27 cellular contexts compared by ENCODE assay signal in the genomic region with DNA sequence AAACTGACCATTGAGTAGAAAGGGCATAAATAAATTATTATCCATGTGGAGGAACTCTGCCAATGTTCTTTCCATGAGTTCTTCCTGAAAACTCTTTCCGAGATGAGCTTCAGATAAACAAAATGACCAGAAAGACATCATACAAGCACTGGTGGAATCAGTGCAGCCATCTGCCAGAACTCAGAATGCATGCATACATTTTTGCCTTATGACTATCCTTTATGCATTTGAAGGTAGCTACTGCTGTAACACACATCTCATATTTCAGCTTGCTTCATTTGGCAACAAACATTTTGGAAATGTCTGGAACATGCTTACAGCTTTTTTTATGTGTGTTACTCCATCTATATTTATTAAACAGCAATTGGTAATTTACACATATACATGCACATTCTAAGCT.
"Had no signal": no experiment of that assay in that cellular context is flagged by ENCODE, and none has a peak within 500 bp of the region (broad histone marks: within the 10 kb centered on the region; RNA-seq: fewer than 3 reads in every experiment).

No MANE protein-coding gene starts in this region.

- H3K36me3 Mint-ChIP-seq: naive thymus-derived CD4-positive, alpha-beta T cell; stimulated activated memory B cell treated with anti-CD40 and anti-IgM and Interleukin-4, amounts not matched to agents 10 μg/mL and 1 μg/mL and 100 μg/mL, for 72 hours had no signal

- H3K27ac Mint-ChIP-seq: naive thymus-derived CD4-positive, alpha-beta T cell; nephron; neural progenitor cell; stimulated activated memory B cell treated with anti-CD40 and anti-IgM and Interleukin-4, amounts not matched to agents 10 μg/mL and 1 μg/mL and 100 μg/mL, for 72 hours had no signal

- H3K27me3 Mint-ChIP-seq: naive thymus-derived CD4-positive, alpha-beta T cell; stimulated activated memory B cell treated with anti-CD40 and anti-IgM and Interleukin-4, amounts not matched to agents 10 μg/mL and 1 μg/mL and 100 μg/mL, for 72 hours had no signal

- H3K79me2 ChIP-seq: parathyroid adenoma had no signal

- H3K4me1 Mint-ChIP-seq: naive thymus-derived CD4-positive, alpha-beta T cell; nephron; stimulated activated memory B cell treated with anti-CD40 and anti-IgM and Interleukin-4, amounts not matched to agents 10 μg/mL and 1 μg/mL and 100 μg/mL, for 72 hours had no signal

- H3K27me3 ChIP-seq: esophagus muscularis mucosa, gastrocnemius medialis, left lung, neural progenitor cell, right atrium auricular region, spleen, testis, tibial artery, upper lobe of left lung had no signal

- H3K9me3 ChIP-seq: esophagus muscularis mucosa, gastrocnemius medialis, prostate gland, right atrium auricular region, testis, tibial artery had no signal

- H3K36me3 ChIP-seq: gastrocnemius medialis, left lung, neural progenitor cell, prostate gland, right atrium auricular region, spleen, upper lobe of left lung had no signal

- H2AFZ ChIP-seq: neural progenitor cell, parathyroid adenoma had no signal

- H3K27ac ChIP-seq: coronary artery, esophagus muscularis mucosa, gastrocnemius medialis, left lung, neural progenitor cell, parathyroid adenoma, prostate gland, right atrium auricular region, skin epidermis, spleen, testis, tibial artery, upper lobe of left lung had no signal

- H3K4me3 ChIP-seq: coronary artery, esophagus muscularis mucosa, gastrocnemius medialis, left lung, neural progenitor cell, prostate gland, right atrium auricular region, skin epidermis, spleen, testis, tibial artery, upper lobe of left lung had no signal

- H3K4me1 ChIP-seq: esophagus muscularis mucosa, gastrocnemius medialis, left lung, neural progenitor cell, prostate gland, right atrium auricular region, spleen, testis, tibial artery, upper lobe of left lung had no signal

- H3K4me2 ChIP-seq: neural progenitor cell had no signal

- H3K9ac ChIP-seq: neural progenitor cell, parathyroid adenoma had no signal

- DNase-seq: dermis blood vessel endothelial cell; effector memory CD4-positive, alpha-beta T cell; foreskin fibroblast; gastrocnemius medialis; head of caudate nucleus; left cardiac atrium; left lung; mesendoderm; midbrain; naive thymus-derived CD4-positive, alpha-beta T cell; spleen; stimulated activated CD4-positive, alpha-beta T cell treated with anti-CD3 and anti-CD28 coated beads, Interleukin-4, amount 100 ng/mL, for 4 hours; stimulated activated naive CD8-positive, alpha-beta T cell treated with anti-CD3 and anti-CD28 coated beads, Interleukin-15, Interleukin-2, amounts not matched to agents 100 U/mL and 50 U/mL, for 24 hours; substantia nigra; testis; tibial artery; upper lobe of left lung had no signal

- H3K4me3 Mint-ChIP-seq: naive thymus-derived CD4-positive, alpha-beta T cell; nephron; neural progenitor cell; stimulated activated memory B cell treated with anti-CD40 and anti-IgM and Interleukin-4, amounts not matched to agents 10 μg/mL and 1 μg/mL and 100 μg/mL, for 72 hours had no signal

- ATAC-seq: gastrocnemius medialis; left cardiac atrium; left lung; naive thymus-derived CD4-positive, alpha-beta T cell; sciatic nerve; stimulated activated memory B cell treated with anti-CD40 and anti-IgM and Interleukin-4, amounts not matched to agents 10 μg/mL and 1 μg/mL and 100 μg/mL, for 72 hours; stimulated activated naive CD8-positive, alpha-beta T cell treated with anti-CD3 and anti-CD28 coated beads, Interleukin-15, Interleukin-2, amounts not matched to agents 100 U/mL and 50 U/mL, for 24 hours had no signal
